ENCODE assay signal across 13 cellular contexts in the genomic region with DNA sequence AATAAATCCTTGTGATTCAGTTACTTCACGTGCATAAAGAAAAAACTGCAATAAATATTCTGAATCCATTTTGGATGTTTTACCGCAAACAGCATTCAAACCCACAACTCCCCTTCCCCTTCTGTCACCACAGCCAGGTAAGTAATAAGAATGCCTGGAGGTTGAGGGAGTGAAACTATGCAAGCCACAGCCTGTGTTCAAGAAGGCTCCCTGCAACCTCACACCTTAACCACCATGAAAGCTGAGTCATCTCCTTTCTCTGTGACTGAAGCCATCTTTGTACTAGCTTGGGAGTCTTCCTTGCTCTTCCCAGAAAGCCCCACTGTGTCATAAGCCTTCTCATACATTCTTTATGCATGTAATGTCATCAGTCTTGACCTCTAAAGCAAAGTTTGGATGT.
DNase-seq lines count a peak whose midpoint lies in the region; ATAC-seq, FAIRE-seq and TF ChIP-seq lines count a peak whose summit lies in the region.
"Had no signal": no experiment of that assay in that cellular context is flagged by ENCODE, and none has a peak within 500 bp of the region (broad histone marks: within the 10 kb centered on the region; RNA-seq: fewer than 3 reads in every experiment).

No MANE protein-coding gene starts in this region.

- H3K27me3 Mint-ChIP-seq in HFFc6 (ENCODE audit: insufficient read depth), result peaks cover under 1% of the 10 kb centered on the region; the same call in 1 of the 2 replicates

- H3K4me1 Mint-ChIP-seq in HFFc6 (ENCODE audit: low read depth), result peaks cover 5% of the 10 kb centered on the region; the same call in 1 of the 2 replicates

- no peaks in the 10 kb centered on the region for H3K9me3 Mint-ChIP-seq in HFFc6

- no peak overlapping the region for H3K4me3 Mint-ChIP-seq in HFFc6

- ATAC-seq in GM18870 (IDR thresholded peaks at IDR 0.05; ENCODE audit: unreplicated experiment) (peak; percentile 99), GM21528 (IDR thresholded peaks at IDR 0.05; ENCODE audit: low FRiP score, unreplicated experiment) (peak; percentile 74), HG03159 (IDR thresholded peaks at IDR 0.05; ENCODE audit: unreplicated experiment) (peak; percentile 88)

- H3K36me3 Mint-ChIP-seq in HFFc6 (ENCODE audit: low read depth), result no peaks in the 10 kb centered on the region

- H3K27ac Mint-ChIP-seq in HFFc6, result no peak overlapping the region

- no peak for FAIRE-seq in bronchial epithelial cell (lab: Jason Lieb, UNC)

- TF ChIP-seq EP300 in tibial nerve (IDR thresholded peaks at IDR 0.05), result no peak

- no peak for TF ChIP-seq POLR2A in tibial nerve (IDR thresholded peaks at IDR 0.05)

- TF ChIP-seq CTCF in bronchial epithelial cell (IDR thresholded peaks at IDR 0.05; ENCODE audit: insufficient read depth, low read length, severe bottlenecking) (no peak), HFFc6 (IDR thresholded peaks at IDR 0.05) (no peak), tibial nerve (IDR thresholded peaks at IDR 0.05) (no peak)

- 67 to 77% methylated on average over 2 of the region's 2 CpGs for WGBS in tibial nerve, 2 donors

- no peak overlapping the region for H3K27ac ChIP-seq in tibial nerve
- H3K27ac ChIP-seq: ascending aorta had no signal

- H3K36me3 ChIP-seq in bronchial epithelial cell (ENCODE audit: control insufficient read depth, insufficient read depth, low read length), result no peaks in the 10 kb centered on the region
- H3K36me3 ChIP-seq in tibial nerve, result no peaks in the 10 kb centered on the region
- H3K36me3 ChIP-seq: ascending aorta had no signal

- H3K27me3 ChIP-seq in bronchial epithelial cell (ENCODE audit: control insufficient read depth, insufficient read depth, low read length) (no peaks in the 10 kb centered on the region), tibial nerve (no peaks in the 10 kb centered on the region)
- H3K27me3 ChIP-seq: ascending aorta had no signal

- H3K4me3 ChIP-seq in bronchial epithelial cell (ENCODE audit: low read depth, low read length) (no peak overlapping the region), tibial nerve (no peak overlapping the region)
- H3K4me3 ChIP-seq: ascending aorta had no signal

- DNase-seq in bronchial epithelial cell (ENCODE audit: low read depth) (peak; percentile 92), T1000 (lab: John Stamatoyannopoulos, UW) (no peak), HFFc6 (no peak), tibial nerve (ENCODE audit: low spot score in 2 of 2) (no peak)
- DNase-seq in stimulated activated CD8-positive, alpha-beta memory T cell treated with anti-CD3 and anti-CD28 coated beads, Interleukin-4, amount 100 ng/mL, for 48 hours, result no peak
- DNase-seq: activated CD4-positive, alpha-beta T cell treated with anti-CD3 and anti-CD28 coated beads, Interleukin-2, amount 50 U/mL, for 48 hours; IMR-90; NCI-H510A; nucleus accumbens had no signal

- no peaks in the 10 kb centered on the region for H3K4me1 ChIP-seq in tibial nerve
- H3K4me1 ChIP-seq: ascending aorta had no signal

- no peaks in the 10 kb centered on the region for H3K9me3 ChIP-seq in tibial nerve
- H3K9me3 ChIP-seq: ascending aorta had no signal
